3 cellular contexts compared by ENCODE assay signal in the genomic region with DNA sequence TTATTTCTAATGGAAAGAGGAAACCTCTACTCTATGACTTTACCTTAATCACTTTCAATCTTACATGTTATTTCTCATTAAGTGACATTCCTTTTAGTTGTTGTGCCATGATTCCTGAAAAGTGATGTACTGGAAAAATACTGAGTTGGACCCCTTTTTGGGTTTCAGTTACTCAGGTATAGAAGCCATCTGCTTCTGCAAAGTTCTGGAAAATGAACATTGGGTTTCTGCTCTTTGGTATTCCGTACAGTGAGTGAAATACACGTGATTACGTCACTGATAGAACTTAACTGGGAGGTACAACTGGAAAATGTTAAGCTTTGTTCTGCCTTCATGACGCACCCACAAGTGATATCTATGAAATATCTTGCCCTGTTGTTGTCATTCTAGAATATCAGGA.
TF ChIP-seq lines count a peak whose summit lies in the region.

No MANE protein-coding gene starts in this region.

TF ChIP-seq in GM23338, 12 proteins besides CTCF, POLR2A, EP300 and RAD21 (continues in another document):
- TF ChIP-seq, protein P1, sequence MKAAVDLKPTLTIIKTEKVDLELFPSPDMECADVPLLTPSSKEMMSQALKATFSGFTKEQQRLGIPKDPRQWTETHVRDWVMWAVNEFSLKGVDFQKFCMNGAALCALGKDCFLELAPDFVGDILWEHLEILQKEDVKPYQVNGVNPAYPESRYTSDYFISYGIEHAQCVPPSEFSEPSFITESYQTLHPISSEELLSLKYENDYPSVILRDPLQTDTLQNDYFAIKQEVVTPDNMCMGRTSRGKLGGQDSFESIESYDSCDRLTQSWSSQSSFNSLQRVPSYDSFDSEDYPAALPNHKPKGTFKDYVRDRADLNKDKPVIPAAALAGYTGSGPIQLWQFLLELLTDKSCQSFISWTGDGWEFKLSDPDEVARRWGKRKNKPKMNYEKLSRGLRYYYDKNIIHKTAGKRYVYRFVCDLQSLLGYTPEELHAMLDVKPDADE (IDR thresholded peaks at IDR 0.05) = no peak
- no peak for TF ChIP-seq ZNF114 (CRISPR knock-in tag; IDR thresholded peaks at IDR 0.05)
- TF ChIP-seq POLR2AphosphoS5 (IDR thresholded peaks at IDR 0.05; ENCODE audit: low read depth) = no peak
- TF ChIP-seq JUNB (IDR thresholded peaks at IDR 0.05; ENCODE audit: unreplicated experiment) = no peak
- TF ChIP-seq ZNF331 (CRISPR knock-in tag; IDR thresholded peaks at IDR 0.05; ENCODE audit: low read depth) = no peak
- no peak for TF ChIP-seq EZH2 (IDR thresholded peaks at IDR 0.05; ENCODE audit: low read depth, unreplicated experiment)
- no peak for TF ChIP-seq NANOG (IDR thresholded peaks at IDR 0.05; ENCODE audit: borderline replicate concordance)
- no peak for TF ChIP-seq CREB1 (CRISPR knock-in tag; IDR thresholded peaks at IDR 0.05; ENCODE audit: low read depth)
- no peak for TF ChIP-seq STAT1 (IDR thresholded peaks at IDR 0.05; ENCODE audit: unreplicated experiment)
- no peak for TF ChIP-seq EZH2phosphoT487 (IDR thresholded peaks at IDR 0.05; ENCODE audit: unreplicated experiment)

TF ChIP-seq in endothelial cell of umbilical vein, 7 proteins besides CTCF, POLR2A, EP300 and RAD21:
- TF ChIP-seq FOS (IDR thresholded peaks at IDR 0.05; ENCODE audit: borderline replicate concordance, insufficient read depth, low read length) (no peak), MYC (IDR thresholded peaks at IDR 0.05; ENCODE audit: low read depth, low read length) (no peak), EZH2 (IDR thresholded peaks at IDR 0.05; ENCODE audit: borderline replicate concordance, low read depth, low read length, severe bottlenecking) (no peak), GATA2 (IDR thresholded peaks at IDR 0.05; ENCODE audit: insufficient read depth, insufficient read length, low read depth, low read length) (no peak), POLR2AphosphoS5 (IDR thresholded peaks at IDR 0.05; ENCODE audit: insufficient read depth, low read depth, low read length) (no peak), JUN (IDR thresholded peaks at IDR 0.05; ENCODE audit: borderline replicate concordance, insufficient read depth, insufficient read length, low read depth) (no peak)
- TF ChIP-seq, protein P2, sequence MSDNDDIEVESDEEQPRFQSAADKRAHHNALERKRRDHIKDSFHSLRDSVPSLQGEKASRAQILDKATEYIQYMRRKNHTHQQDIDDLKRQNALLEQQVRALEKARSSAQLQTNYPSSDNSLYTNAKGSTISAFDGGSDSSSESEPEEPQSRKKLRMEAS (IDR thresholded peaks at IDR 0.05; ENCODE audit: insufficient read depth, insufficient read length) = no peak

TF ChIP-seq in HepG2, 621 proteins besides CTCF, POLR2A, EP300 and RAD21:
- TF ChIP-seq JARID2 (CRISPR knock-in tag; IDR thresholded peaks at IDR 0.05; ENCODE audit: insufficient replicate concordance) (no peak), ZNF441 (CRISPR knock-in tag; IDR thresholded peaks at IDR 0.05; ENCODE audit: borderline replicate concordance) (no peak), RCOR2 (CRISPR knock-in tag; IDR thresholded peaks at IDR 0.05) (no peak), CHCHD3 (CRISPR knock-in tag; IDR thresholded peaks at IDR 0.05) (no peak)
